Comparison of ENCODE assay signal across 24 cellular contexts in genomic region chr12:29333178-29333577, GRCh38.
"Had no signal": no experiment of that assay in that cellular context is flagged by ENCODE, and none has a peak within 500 bp of the region (broad histone marks: within the 10 kb centered on the region; RNA-seq: fewer than 3 reads in every experiment).

No MANE protein-coding gene starts in this region.

- H3K27ac ChIP-seq: ascending aorta, body of pancreas had no signal

- H3K9me3 ChIP-seq: ascending aorta, body of pancreas, SK-N-SH had no signal

- H3K27me3 ChIP-seq: ascending aorta, body of pancreas, MG63 had no signal

- H3K27ac Mint-ChIP-seq: activated CD8-positive, alpha-beta T cell treated with anti-CD3 and anti-CD28 coated beads, Interleukin-2, amount 10 ng/mL, durations not matched to agents 7 days and 5 days; WTC11 had no signal

- H3K4me3 Mint-ChIP-seq: activated CD8-positive, alpha-beta T cell treated with anti-CD3 and anti-CD28 coated beads, Interleukin-2, amount 10 ng/mL, durations not matched to agents 7 days and 5 days; WTC11 had no signal

- H3K9me3 Mint-ChIP-seq: WTC11 had no signal

- H3K36me3 ChIP-seq: ascending aorta had no signal

- H3K4me3 ChIP-seq: ascending aorta, body of pancreas, MG63 had no signal

- DNase-seq: activated CD4-positive, alpha-beta T cell treated with anti-CD3 and anti-CD28 coated beads for 48 hours; activated CD4-positive, alpha-beta T cell treated with anti-CD3 and anti-CD28 coated beads, Interleukin-2, amount 50 U/mL, for 4 hours; activated CD4-positive, CD25-positive, alpha-beta regulatory T cell treated with anti-CD3 and anti-CD28 coated beads, Interleukin-2, amount 50 U/mL, for 72 hours; activated CD8-positive, alpha-beta memory T cell treated with anti-CD3 and anti-CD28 coated beads, Interleukin-2, amount 50 U/mL, for 48 hours; activated CD8-positive, alpha-beta T cell treated with anti-CD3 and anti-CD28 coated beads, Interleukin-2, amount 10 ng/mL, durations not matched to agents 7 days and 5 days; activated naive CD4-positive, alpha-beta T cell treated with anti-CD3 and anti-CD28 coated beads, Interleukin-2, amount 50 U/mL, for 16 hours; activated T-cell treated with anti-CD3 and anti-CD28 coated beads, Interleukin-2, amount 50 U/mL, for 1 hour; amniotic stem cell; body of pancreas; central memory CD4-positive, alpha-beta T cell; IMR-90; KG1; MG63; NCI-H1092; NCI-H1417; NCI-H2029; NCI-H345; NCI-H510A treated with DMSO at 0.1 percent for 48 hours; NCI-H69; RPMI8226; SK-N-SH; SW 1271 had no signal

- H3K4me1 Mint-ChIP-seq: WTC11 had no signal
